Comparison of ENCODE assay signal across 32 cellular contexts in the genomic region with DNA sequence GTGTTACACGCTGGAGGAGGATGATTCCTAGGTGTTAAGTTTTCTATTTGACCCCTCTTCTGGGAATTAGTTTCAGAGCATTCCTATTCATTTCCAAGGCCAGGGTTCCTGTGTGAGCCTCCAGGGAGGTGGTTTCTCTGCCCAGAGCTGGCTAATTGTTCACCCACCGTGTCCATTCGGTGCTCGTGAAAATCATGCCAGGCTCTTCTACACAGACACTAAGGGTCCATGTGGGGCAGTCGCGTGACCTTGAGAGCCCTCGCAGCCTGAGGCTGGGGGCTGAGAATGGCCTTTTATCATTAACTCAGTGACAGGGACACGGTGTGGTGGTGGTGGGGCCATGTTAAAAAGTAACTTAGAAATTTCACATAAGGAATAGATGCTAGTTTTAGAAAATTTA.
"Had no signal": no experiment of that assay in that cellular context is flagged by ENCODE, and none has a peak within 500 bp of the region (broad histone marks: within the 10 kb centered on the region; RNA-seq: fewer than 3 reads in every experiment).

No MANE protein-coding gene starts in this region.

- H3K4me3 Mint-ChIP-seq: activated B cell treated with CpG ODN at 0.5 μM for 24 hours; activated CD8-positive, alpha-beta T cell treated with anti-CD3 and anti-CD28 coated beads for 36 hours; activated naive CD8-positive, alpha-beta T cell; activated T-cell treated with anti-CD3 and anti-CD28 coated beads, Interleukin-2, amount 50 U/mL, for 4 hours; activated T-helper 17 cell treated with anti-CD3 and anti-CD28 coated beads, Interleukin-2, amount 50 U/mL, for 72 hours; central memory CD8-positive, alpha-beta T cell; dendritic cell treated with granulocyte-macrophage colony-stimulating factor and Interleukin-4, amounts not matched to agents 40 ng/mL and 50 ng/mL, for 4 days; effector memory CD8-positive, alpha-beta T cell; T-helper 17 cell; T-helper 2 cell treated with Interferon-gamma antibody and Interleukin-4, amounts not matched to agents 5 μg/mL and 100 μg/mL, for 36 hours had no signal

- H3K9me3 Mint-ChIP-seq: activated B cell treated with CpG ODN at 0.5 μM for 24 hours; activated CD8-positive, alpha-beta T cell treated with anti-CD3 and anti-CD28 coated beads for 36 hours; activated T-cell treated with anti-CD3 and anti-CD28 coated beads, Interleukin-2, amount 50 U/mL, for 4 hours; activated T-helper 17 cell treated with anti-CD3 and anti-CD28 coated beads, Interleukin-2, amount 50 U/mL, for 72 hours; central memory CD8-positive, alpha-beta T cell; dendritic cell treated with granulocyte-macrophage colony-stimulating factor and Interleukin-4, amounts not matched to agents 40 ng/mL and 50 ng/mL, for 4 days; effector memory CD8-positive, alpha-beta T cell; T-helper 2 cell treated with Interferon-gamma antibody and Interleukin-4, amounts not matched to agents 5 μg/mL and 100 μg/mL, for 36 hours had no signal

- H3K4me1 Mint-ChIP-seq: activated B cell treated with CpG ODN at 0.5 μM for 24 hours; activated T-helper 17 cell treated with anti-CD3 and anti-CD28 coated beads, Interleukin-2, amount 50 U/mL, for 72 hours; central memory CD8-positive, alpha-beta T cell; T-helper 17 cell had no signal

- H3K4me3 ChIP-seq: coronary artery, dorsolateral prefrontal cortex had no signal

- H3K27me3 Mint-ChIP-seq: dendritic cell treated with granulocyte-macrophage colony-stimulating factor and Interleukin-4, amounts not matched to agents 40 ng/mL and 50 ng/mL, for 4 days had no signal

- H3K27ac Mint-ChIP-seq: activated B cell treated with CpG ODN at 0.5 μM for 24 hours; activated CD8-positive, alpha-beta T cell treated with anti-CD3 and anti-CD28 coated beads for 36 hours; activated naive CD8-positive, alpha-beta T cell; activated T-helper 17 cell treated with anti-CD3 and anti-CD28 coated beads, Interleukin-2, amount 50 U/mL, for 72 hours; dendritic cell treated with granulocyte-macrophage colony-stimulating factor and Interleukin-4, amounts not matched to agents 40 ng/mL and 50 ng/mL, for 4 days; effector memory CD8-positive, alpha-beta T cell; T-helper 17 cell; T-helper 2 cell treated with Interferon-gamma antibody and Interleukin-4, amounts not matched to agents 5 μg/mL and 100 μg/mL, for 36 hours had no signal

- H3K36me3 Mint-ChIP-seq: activated naive CD8-positive, alpha-beta T cell had no signal

- DNase-seq: activated B cell treated with CpG ODN at 0.5 μM for 24 hours; activated CD4-positive, alpha-beta T cell treated with anti-CD3 and anti-CD28 coated beads for 48 hours; activated CD4-positive, alpha-beta T cell treated with anti-CD3 and anti-CD28 coated beads, Interleukin-2, amount 50 U/mL, for 1 hour; activated CD4-positive, alpha-beta T cell treated with anti-CD3 and anti-CD28 coated beads, Interleukin-2, amount 50 U/mL, for 48 hours; activated CD8-positive, alpha-beta T cell treated with anti-CD3 and anti-CD28 coated beads for 36 hours; activated effector memory CD4-positive, alpha-beta T cell treated with Interleukin-2 at 50 U/mL for 16 hours; activated gamma-delta T cell treated with Interleukin-2 at 50 U/mL for 16 hours; activated naive CD4-positive, alpha-beta T cell treated with anti-CD3 and anti-CD28 coated beads, Interleukin-2, amount 50 U/mL, for 16 hours; activated naive CD4-positive, alpha-beta T cell treated with Interleukin-2 at 50 U/mL for 16 hours; activated T-cell treated with anti-CD3 and anti-CD28 coated beads, Interleukin-2, amount 50 U/mL, for 4 hours; amniotic stem cell; anterior cingulate cortex; brain microvascular endothelial cell; dorsolateral prefrontal cortex; effector CD4-positive, alpha-beta T cell; effector memory CD8-positive, alpha-beta T cell; foreskin fibroblast; SW 1271; T-helper 1 cell; T-helper 17 cell; T1000; WERI-Rb-1 had no signal

- ATAC-seq: activated CD4-positive, CD25-positive, alpha-beta regulatory T cell treated with anti-CD3 and anti-CD28 coated beads, Interleukin-2, amount 50 U/mL, for 24 hours; activated CD8-positive, alpha-beta T cell treated with anti-CD3 and anti-CD28 coated beads for 36 hours; activated T-cell treated with anti-CD3 and anti-CD28 coated beads, Interleukin-2, amount 50 U/mL, for 4 hours; activated T-helper 17 cell treated with anti-CD3 and anti-CD28 coated beads, Interleukin-2, amount 50 U/mL, for 72 hours; effector memory CD8-positive, alpha-beta T cell; T-helper 17 cell had no signal

- H3K36me3 ChIP-seq: brain microvascular endothelial cell, WERI-Rb-1 had no signal

- H3K27ac ChIP-seq: brain microvascular endothelial cell, coronary artery, dorsolateral prefrontal cortex, WERI-Rb-1 had no signal

- FAIRE-seq: astrocyte, bronchial epithelial cell, frontal cortex had no signal
